Comparison of ENCODE assay signal across 8 cellular contexts in genomic region chr17:5500804-5501391, GRCh38. TPM values are rescaled to one million over a fixed set of nuclear protein-coding genes. Genes with fewer than 3 reads are reported as not detected.
DNase-seq lines count a peak whose midpoint lies in the region; ATAC-seq, FAIRE-seq and TF ChIP-seq lines count a peak whose summit lies in the region.

No MANE protein-coding gene starts in this region.

- no TSS peak for BruUV-seq in GM12878 (replicated peaks; lab: Mats Ljungman, UMichigan)

- FAIRE-seq in GM12878 (lab: Jason Lieb, UNC): no peak

- H3K4me3 ChIP-seq in GM08714 (ENCODE audit: low read length) (peak overlapping the region; percentile 68), GM12878 (peak overlapping the region; percentile 69), urinary bladder (ENCODE audit: low read depth, low read length) (peak overlapping the region; percentile 48)

- peaks cover 0 to 2% of the 10 kb centered on the region in 2 experiments; a peak in 2 of 4 replicates for H3K27me3 ChIP-seq in GM12878 (replicated peaks in 1 of 2; ENCODE audit: control insufficient read depth in 2 of 2, insufficient read depth in 2 of 2, low read length in 1 of 2)

- no peak for TF ChIP-seq RAD21 in GM12878 (IDR thresholded peaks at IDR 0.05; ENCODE audit: insufficient read depth, low read depth, low read length)

- no peaks in the 10 kb centered on the region for H3K79me2 ChIP-seq in GM12878 (ENCODE audit: control insufficient read depth, insufficient read depth, low read length)

- H3K9me3 ChIP-seq in GM12878 (replicated peaks; ENCODE audit: control insufficient read depth, insufficient read depth, low read length): no peaks in the 10 kb centered on the region

- no peak overlapping the region; the same call in 1 of the 2 replicates for H3K9ac ChIP-seq in GM12878 (ENCODE audit: control insufficient read depth, insufficient read depth, low read length)

- CTCF ChIA-PET in GM12878 (lab: Yijun Ruan, JAX): interaction anchor here (0.6 kb wide), 1 partner anchor 342 kb away, joined by 3 read pairs; no protein-coding TSS in a partner anchor

- POLR2A ChIA-PET in GM12878 (lab: Charles Lee): no interaction called here

- no peaks in the 10 kb centered on the region for H3K36me3 ChIP-seq in GM12878 (ENCODE audit: control insufficient read depth in 2 of 2, insufficient read depth in 2 of 2, low read length in 1 of 2)
- no peaks in the 10 kb centered on the region for H3K36me3 ChIP-seq in urinary bladder (ENCODE audit: insufficient read depth)

- intact Hi-C loops in GM12878 (cut with micrococcal nuclease; ENCODE audit: unreplicated experiment): no loop called here

- in situ Hi-C loops in GM12878 (cut with MboI): no loop called here

- RAD21 ChIA-PET in GM12878 (lab: Charles Lee; ENCODE audit: unreplicated experiment): no interaction called here

- TF ChIP-seq POLR2A in GM12878 (IDR thresholded peaks at IDR 0.05; ENCODE audit: low read depth, low read length): peak; percentile 42; the same call in 1 of the 2 replicates

- ATAC-seq in GM12878: peak; percentile 91
- no peak for ATAC-seq in HG03108 (IDR thresholded peaks at IDR 0.05; ENCODE audit: unreplicated experiment)

- SMC1A ChIA-PET in GM12878 (lab: Charles Lee; ENCODE audit: uncharacterized antibody, unreplicated experiment): interaction anchor here (0.8 to 0.9 kb wide), 2 partner anchors 10 kb away, joined by 3 read pairs; no protein-coding TSS in a partner anchor

- no peaks in the 10 kb centered on the region for H4K20me1 ChIP-seq in GM12878 (ENCODE audit: control insufficient read depth, insufficient read depth)

- TF ChIP-seq CTCF in GM12878 (IDR thresholded peaks at IDR 0.05 in 2 of 3, conservative IDR thresholded peaks at IDR 0.05 in 1 of 3; ENCODE audit: control insufficient read depth in 2 of 3, extremely low read depth in 1 of 3, insufficient read depth in 1 of 3, low read depth in 3 of 3, low read length in 3 of 3): no peak

- peak overlapping the region; percentile 23; the same call in 1 of the 2 replicates for H2AFZ ChIP-seq in GM12878 (ENCODE audit: control insufficient read depth, low read depth, low read length)

- TF ChIP-seq EP300 in GM12878 (IDR thresholded peaks at IDR 0.05; ENCODE audit: borderline replicate concordance in 1 of 2, control insufficient read depth in 1 of 2, low read depth in 2 of 2, low read length in 2 of 2): no peak

- WGBS in GM12878 (ENCODE audit: insufficient coverage, insufficient replicate concordance, low lambda C conversion rate, missing lambda C conversion rate): under 1% methylated on average over 30 of the region's 47 CpGs
- under 1% methylated on average over 47 of the region's 47 CpGs for WGBS in urinary bladder

- DNase-seq in NCI-H146 (lab: John Stamatoyannopoulos, UW) (peak; percentile 82), T1000 (lab: John Stamatoyannopoulos, UW) (peak; percentile 93), GM12878 (ENCODE audit: low read depth, low spot score) (no peak), hypothalamus (lab: John Stamatoyannopoulos, UW) (peak; percentile 14 to 96 (median 85)), renal cortical epithelial cell (ENCODE audit: low read depth) (peak; percentile 51)

- no peaks in the 10 kb centered on the region for H3K4me1 ChIP-seq in GM12878 (ENCODE audit: control insufficient read depth, insufficient read depth, low read length)
- H3K4me1 ChIP-seq in urinary bladder (ENCODE audit: insufficient read depth): no peaks in the 10 kb centered on the region

- peak overlapping the region; percentile 76 for H3K4me2 ChIP-seq in GM12878 (ENCODE audit: control insufficient read depth, insufficient read depth)

- no peak overlapping the region for H3K27ac ChIP-seq in GM12878 (ENCODE audit: control insufficient read depth, insufficient read depth)
- H3K27ac ChIP-seq in urinary bladder (ENCODE audit: low read depth): peak overlapping the region; percentile 12

TF ChIP-seq in GM12878, 131 proteins besides CTCF, POLR2A, EP300 and RAD21:
- no peak for TF ChIP-seq NFIC (IDR thresholded peaks at IDR 0.05; ENCODE audit: low read depth, low read length)
- TF ChIP-seq BMI1 (IDR thresholded peaks at IDR 0.05; ENCODE audit: borderline replicate concordance): peak; percentile 90
- 0 out of 2 replicates have a peak, but pooled peaks have one; percentile 16 for TF ChIP-seq MXI1 (IDR thresholded peaks at IDR 0.05; ENCODE audit: low read depth, low read length)
- TF ChIP-seq SREBF2 (IDR thresholded peaks at IDR 0.05; ENCODE audit: low read length): no peak

RNA-seq across cellular contexts. Expression of gene MIS12, which starts 14.5 kb away (rescaled TPM):
- total RNA-seq in GM12878 (2013; cell fraction: nucleolus; rRNA removed): 11.6 and 11.8 TPM in 2 replicates
- total RNA-seq in GM12878 (2014; rRNA removed) (24.0 and 28.7 TPM in 2 replicates), GM12878 (2014; rRNA removed; fragmentation: Illumina TruSeq; extraction: Trizol) (34.1 and 34.2 TPM in 2 replicates), GM12878 (2021) (19.8 and 20.6 TPM in 2 replicates), renal cortical epithelial cell (19.4 and 27.2 TPM in 2 replicates), urinary bladder (26.4 TPM)
- polyA plus RNA-seq in GM12878 (2011; ENCODE audit: low read depth): 9.1 TPM
- polyA plus RNA-seq in GM12878 (2011; rRNA removed) (25.9 and 40.7 TPM in 2 replicates), GM12878 (2014; fragmentation: Illumina TruSeq; extraction: Trizol) (33.4 and 35.5 TPM in 2 replicates), GM12878 (2014; fragmentation: Nextera tagmentation; extraction: Ambion mirVana) (10 to 100 TPM; 19.9 to 24.0 TPM), GM12878 (2014; rRNA removed) (18.7 and 20.4 TPM in 2 replicates), GM12878 (2016; fragmentation: Nextera tagmentation; extraction: Ambion mirVana) (10 to 100 TPM; 32.8 to 33.3 TPM), urinary bladder (13.1 TPM)
- polyA plus RNA-seq in GM12878 (2011; cell fraction: cytosol; rRNA removed): 12.3 and 13.8 TPM in 2 replicates
- 12.5 and 14.8 TPM in 2 replicates for polyA plus RNA-seq in GM12878 (2011; cell fraction: nucleus; rRNA removed)
- 14.1 and 16.5 TPM in 2 replicates for polyA plus RNA-seq in GM12878 (2012)
- polyA minus RNA-seq in GM12878 (2011; rRNA and poly(A)+ RNA removed): 14.3 and 16.9 TPM in 2 replicates
- 4.7 and 12.2 TPM in 2 replicates for polyA minus RNA-seq in GM12878 (2011; cell fraction: cytosol; rRNA and poly(A)+ RNA removed)
- 3.6 and 5.0 TPM in 2 replicates for polyA minus RNA-seq in GM12878 (2011; cell fraction: nucleus; rRNA and poly(A)+ RNA removed)

RNA-seq across cellular contexts. Expression of gene DERL2, which starts 14.9 kb away (rescaled TPM):
- 51.6 and 76.9 TPM in 2 replicates for total RNA-seq in GM12878 (2013; cell fraction: nucleolus; rRNA removed)
- total RNA-seq in GM12878 (2014; rRNA removed) (31.4 and 46.6 TPM in 2 replicates), GM12878 (2014; rRNA removed; fragmentation: Illumina TruSeq; extraction: Trizol) (35.0 and 40.5 TPM in 2 replicates), GM12878 (2021) (59.4 and 60.4 TPM in 2 replicates), renal cortical epithelial cell (41.5 and 56.6 TPM in 2 replicates), urinary bladder (41.6 TPM)
- polyA plus RNA-seq in GM12878 (2011; ENCODE audit: low read depth): 47.0 TPM
- polyA plus RNA-seq in GM12878 (2011; rRNA removed) (78.2 and 96.2 TPM in 2 replicates), GM12878 (2014; fragmentation: Illumina TruSeq; extraction: Trizol) (42.1 and 42.2 TPM in 2 replicates), GM12878 (2014; fragmentation: Nextera tagmentation; extraction: Ambion mirVana) (100 to 1,000 TPM; 161 to 236 TPM), GM12878 (2014; rRNA removed) (44.9 and 53.0 TPM in 2 replicates), GM12878 (2016; fragmentation: Nextera tagmentation; extraction: Ambion mirVana) (100 to 1,000 TPM; 156 to 170 TPM), urinary bladder (34.0 TPM)
- 43.5 and 44.7 TPM in 2 replicates for polyA plus RNA-seq in GM12878 (2011; cell fraction: cytosol; rRNA removed)
- 74.8 and 78.7 TPM in 2 replicates for polyA plus RNA-seq in GM12878 (2011; cell fraction: nucleus; rRNA removed)
- 55.9 and 66.9 TPM in 2 replicates for polyA plus RNA-seq in GM12878 (2012)
- 18.8 and 22.5 TPM in 2 replicates for polyA minus RNA-seq in GM12878 (2011; rRNA and poly(A)+ RNA removed)
- 13.1 and 16.4 TPM in 2 replicates for polyA minus RNA-seq in GM12878 (2011; cell fraction: cytosol; rRNA and poly(A)+ RNA removed)
- 31.9 and 42.7 TPM in 2 replicates for polyA minus RNA-seq in GM12878 (2011; cell fraction: nucleus; rRNA and poly(A)+ RNA removed)

RNA-seq across cellular contexts. Expression of gene DHX33, which starts 32.1 kb away (rescaled TPM):
- 17.5 and 18.6 TPM in 2 replicates for total RNA-seq in GM12878 (2013; cell fraction: nucleolus; rRNA removed)
- total RNA-seq in GM12878 (2014; rRNA removed): 11.7 and 12.7 TPM in 2 replicates
- total RNA-seq in GM12878 (2014; rRNA removed; fragmentation: Illumina TruSeq; extraction: Trizol): 12.4 and 12.8 TPM in 2 replicates
- total RNA-seq in GM12878 (2021): 30.6 and 33.5 TPM in 2 replicates
- polyA plus RNA-seq in GM12878 (2011; ENCODE audit: low read depth): 8.1 TPM
- 12.3 and 16.5 TPM in 2 replicates for polyA plus RNA-seq in GM12878 (2011; rRNA removed)
- 16.9 and 18.8 TPM in 2 replicates for polyA plus RNA-seq in GM12878 (2011; cell fraction: cytosol; rRNA removed)
- 12.3 and 20.4 TPM in 2 replicates for polyA plus RNA-seq in GM12878 (2011; cell fraction: nucleus; rRNA removed)
- 11.2 and 11.5 TPM in 2 replicates for polyA plus RNA-seq in GM12878 (2012)
- polyA plus RNA-seq in GM12878 (2014; fragmentation: Illumina TruSeq; extraction: Trizol): 32.0 and 33.2 TPM in 2 replicates
- 10 to 100 TPM; 12.2 to 13.3 TPM for polyA plus RNA-seq in GM12878 (2014; fragmentation: Nextera tagmentation; extraction: Ambion mirVana)
- 24.6 and 24.8 TPM in 2 replicates for polyA plus RNA-seq in GM12878 (2014; rRNA removed)
- 1 to 10 TPM; 6.5 to 8.5 TPM for polyA plus RNA-seq in GM12878 (2016; fragmentation: Nextera tagmentation; extraction: Ambion mirVana)
- polyA minus RNA-seq in GM12878 (2011; rRNA and poly(A)+ RNA removed): 27.1 and 28.2 TPM in 2 replicates
- polyA minus RNA-seq in GM12878 (2011; cell fraction: cytosol; rRNA and poly(A)+ RNA removed): 12.3 and 12.7 TPM in 2 replicates
- 5.7 and 9.2 TPM in 2 replicates for polyA minus RNA-seq in GM12878 (2011; cell fraction: nucleus; rRNA and poly(A)+ RNA removed)
- 10.1 and 16.2 TPM in 2 replicates for total RNA-seq in renal cortical epithelial cell
- total RNA-seq in urinary bladder: 9.1 TPM
- polyA plus RNA-seq in urinary bladder: 8.3 TPM
